ENCODE assay signal across 1 cellular context in the genomic region with DNA sequence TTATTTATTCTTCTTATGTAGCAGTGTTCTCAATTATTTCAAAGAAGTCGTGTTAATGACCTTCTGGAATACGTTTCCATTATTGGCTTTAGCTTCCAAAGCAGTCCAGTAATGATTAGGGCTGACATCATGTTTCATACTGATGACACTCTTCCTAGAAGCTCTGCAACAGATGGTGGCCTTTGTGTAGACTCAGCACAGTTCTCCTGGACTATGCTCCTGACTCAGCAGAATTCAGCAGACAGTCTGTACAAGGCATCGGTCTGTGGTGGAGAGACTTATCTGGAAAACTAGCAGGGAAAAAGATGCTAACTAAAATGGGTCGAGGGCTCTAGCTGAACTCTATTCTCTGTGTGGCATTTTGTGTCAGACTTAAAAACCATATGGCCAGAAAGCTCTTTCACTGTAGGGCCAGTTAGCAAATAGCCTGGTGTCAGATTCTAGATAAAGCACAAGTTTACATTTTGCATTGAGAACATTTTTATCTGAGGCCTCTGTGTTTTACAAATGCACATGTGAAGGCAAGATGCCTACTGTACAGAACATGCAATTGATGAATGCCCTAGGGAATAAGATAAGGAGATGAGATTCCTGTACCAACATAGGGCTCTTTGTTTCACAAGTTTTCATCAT.
TF ChIP-seq lines count a peak whose summit lies in the region.

No MANE protein-coding gene starts in this region.

TF ChIP-seq in GM23338, 12 proteins besides CTCF, POLR2A, EP300 and RAD21 (continued from another document):
- TF ChIP-seq POLR2AphosphoS5 (IDR thresholded peaks at IDR 0.05; ENCODE audit: low read depth) (no peak), NANOG (IDR thresholded peaks at IDR 0.05; ENCODE audit: borderline replicate concordance) (no peak), ETS1 (IDR thresholded peaks at IDR 0.05) (no peak), EZH2 (IDR thresholded peaks at IDR 0.05; ENCODE audit: low read depth, unreplicated experiment) (no peak)
- TF ChIP-seq, protein P1, sequence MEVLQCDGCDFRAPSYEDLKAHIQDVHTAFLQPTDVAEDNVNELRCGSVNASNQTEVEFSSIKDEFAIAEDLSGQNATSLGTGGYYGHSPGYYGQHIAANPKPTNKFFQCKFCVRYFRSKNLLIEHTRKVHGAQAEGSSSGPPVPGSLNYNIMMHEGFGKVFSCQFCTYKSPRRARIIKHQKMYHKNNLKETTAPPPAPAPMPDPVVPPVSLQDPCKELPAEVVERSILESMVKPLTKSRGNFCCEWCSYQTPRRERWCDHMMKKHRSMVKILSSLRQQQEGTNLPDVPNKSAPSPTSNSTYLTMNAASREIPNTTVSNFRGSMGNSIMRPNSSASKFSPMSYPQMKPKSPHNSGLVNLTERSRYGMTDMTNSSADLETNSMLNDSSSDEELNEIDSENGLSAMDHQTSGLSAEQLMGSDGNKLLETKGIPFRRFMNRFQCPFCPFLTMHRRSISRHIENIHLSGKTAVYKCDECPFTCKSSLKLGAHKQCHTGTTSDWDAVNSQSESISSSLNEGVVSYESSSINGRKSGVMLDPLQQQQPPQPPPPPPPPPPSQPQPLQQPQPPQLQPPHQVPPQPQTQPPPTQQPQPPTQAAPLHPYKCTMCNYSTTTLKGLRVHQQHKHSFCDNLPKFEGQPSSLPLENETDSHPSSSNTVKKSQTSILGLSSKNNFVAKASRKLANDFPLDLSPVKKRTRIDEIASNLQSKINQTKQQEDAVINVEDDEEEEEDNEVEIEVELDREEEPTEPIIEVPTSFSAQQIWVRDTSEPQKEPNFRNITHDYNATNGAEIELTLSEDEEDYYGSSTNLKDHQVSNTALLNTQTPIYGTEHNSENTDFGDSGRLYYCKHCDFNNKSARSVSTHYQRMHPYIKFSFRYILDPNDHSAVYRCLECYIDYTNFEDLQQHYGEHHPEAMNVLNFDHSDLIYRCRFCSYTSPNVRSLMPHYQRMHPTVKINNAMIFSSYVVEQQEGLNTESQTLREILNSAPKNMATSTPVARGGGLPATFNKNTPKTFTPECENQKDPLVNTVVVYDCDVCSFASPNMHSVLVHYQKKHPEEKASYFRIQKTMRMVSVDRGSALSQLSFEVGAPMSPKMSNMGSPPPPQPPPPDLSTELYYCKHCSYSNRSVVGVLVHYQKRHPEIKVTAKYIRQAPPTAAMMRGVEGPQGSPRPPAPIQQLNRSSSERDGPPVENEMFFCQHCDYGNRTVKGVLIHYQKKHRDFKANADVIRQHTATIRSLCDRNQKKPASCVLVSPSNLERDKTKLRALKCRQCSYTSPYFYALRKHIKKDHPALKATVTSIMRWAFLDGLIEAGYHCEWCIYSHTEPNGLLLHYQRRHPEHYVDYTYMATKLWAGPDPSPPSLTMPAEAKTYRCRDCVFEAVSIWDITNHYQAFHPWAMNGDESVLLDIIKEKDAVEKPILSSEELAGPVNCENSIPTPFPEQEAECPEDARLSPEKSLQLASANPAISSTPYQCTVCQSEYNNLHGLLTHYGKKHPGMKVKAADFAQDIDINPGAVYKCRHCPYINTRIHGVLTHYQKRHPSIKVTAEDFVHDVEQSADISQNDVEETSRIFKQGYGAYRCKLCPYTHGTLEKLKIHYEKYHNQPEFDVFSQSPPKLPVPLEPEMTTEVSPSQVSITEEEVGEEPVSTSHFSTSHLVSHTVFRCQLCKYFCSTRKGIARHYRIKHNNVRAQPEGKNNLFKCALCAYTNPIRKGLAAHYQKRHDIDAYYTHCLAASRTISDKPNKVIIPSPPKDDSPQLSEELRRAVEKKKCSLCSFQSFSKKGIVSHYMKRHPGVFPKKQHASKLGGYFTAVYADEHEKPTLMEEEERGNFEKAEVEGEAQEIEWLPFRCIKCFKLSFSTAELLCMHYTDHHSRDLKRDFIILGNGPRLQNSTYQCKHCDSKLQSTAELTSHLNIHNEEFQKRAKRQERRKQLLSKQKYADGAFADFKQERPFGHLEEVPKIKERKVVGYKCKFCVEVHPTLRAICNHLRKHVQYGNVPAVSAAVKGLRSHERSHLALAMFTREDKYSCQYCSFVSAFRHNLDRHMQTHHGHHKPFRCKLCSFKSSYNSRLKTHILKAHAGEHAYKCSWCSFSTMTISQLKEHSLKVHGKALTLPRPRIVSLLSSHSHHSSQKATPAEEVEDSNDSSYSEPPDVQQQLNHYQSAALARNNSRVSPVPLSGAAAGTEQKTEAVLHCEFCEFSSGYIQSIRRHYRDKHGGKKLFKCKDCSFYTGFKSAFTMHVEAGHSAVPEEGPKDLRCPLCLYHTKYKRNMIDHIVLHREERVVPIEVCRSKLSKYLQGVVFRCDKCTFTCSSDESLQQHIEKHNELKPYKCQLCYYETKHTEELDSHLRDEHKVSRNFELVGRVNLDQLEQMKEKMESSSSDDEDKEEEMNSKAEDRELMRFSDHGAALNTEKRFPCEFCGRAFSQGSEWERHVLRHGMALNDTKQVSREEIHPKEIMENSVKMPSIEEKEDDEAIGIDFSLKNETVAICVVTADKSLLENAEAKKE (CRISPR knock-in tag; IDR thresholded peaks at IDR 0.05), result no peak
